13 cellular contexts compared by ENCODE assay signal in genomic region chr6:156697224-156697623, GRCh38.
DNase-seq lines count a peak whose midpoint lies in the region; ATAC-seq and TF ChIP-seq lines count a peak whose summit lies in the region.
"Had no signal": no experiment of that assay in that cellular context is flagged by ENCODE, and none has a peak within 500 bp of the region (broad histone marks: within the 10 kb centered on the region; RNA-seq: fewer than 3 reads in every experiment).

No MANE protein-coding gene starts in this region.

- no peak for TF ChIP-seq CTCF in GM12865 (IDR thresholded peaks at IDR 0.05; ENCODE audit: insufficient read depth, low read depth, low read length, missing control alignments)
- no peak for TF ChIP-seq CTCF in Calu3 (IDR thresholded peaks at IDR 0.05; ENCODE audit: unreplicated experiment)

- H3K79me1 ChIP-seq in trophoblast cell (ENCODE audit: low read length): no peaks in the 10 kb centered on the region

- H4K91ac ChIP-seq in trophoblast cell (ENCODE audit: low read depth, low read length): no peak overlapping the region

- no peak overlapping the region for H3K4me2 ChIP-seq in trophoblast cell (ENCODE audit: low read length)

- no peak overlapping the region for H2AFZ ChIP-seq in trophoblast cell (ENCODE audit: insufficient read depth, low read length, poor library complexity)

- H3K36me3 ChIP-seq in trophoblast cell (ENCODE audit: control insufficient read depth in 1 of 2, insufficient read depth in 2 of 2, low read length in 2 of 2): no peaks in the 10 kb centered on the region
- H3K36me3 ChIP-seq: colonic mucosa had no signal

- H3K27me3 Mint-ChIP-seq in stimulated activated naive CD8-positive, alpha-beta T cell treated with anti-CD3 and anti-CD28 coated beads, Interleukin-15, amount 100 ng/mL, for 72 hours: peaks cover 20% of the 10 kb centered on the region
- peaks cover 9% of the 10 kb centered on the region for H3K27me3 Mint-ChIP-seq in Calu3 (ENCODE audit: unreplicated experiment)

- H2BK5ac ChIP-seq in trophoblast cell (ENCODE audit: low read depth, low read length, poor library complexity): no peak overlapping the region

- no peak overlapping the region for H2BK120ac ChIP-seq in trophoblast cell (ENCODE audit: insufficient read depth, low read length, poor library complexity)

- intact Hi-C loops in Calu3 (cut with micrococcal nuclease; ENCODE audit: unreplicated experiment): no loop called here

- no peak overlapping the region for H4K12ac ChIP-seq in trophoblast cell (ENCODE audit: low read depth, low read length)

- peak overlapping the region; percentile 46 for H3K4me3 ChIP-seq in GM12865 (ENCODE audit: low read depth, low read length)
- no peak overlapping the region for H3K4me3 ChIP-seq in trophoblast cell (ENCODE audit: low read depth, low read length)
- H3K4me3 ChIP-seq: colonic mucosa had no signal

- no peak overlapping the region for H2BK12ac ChIP-seq in trophoblast cell (ENCODE audit: low read length)

- no peak overlapping the region for H3K9ac ChIP-seq in trophoblast cell (ENCODE audit: low read length)

- peaks cover 5% of the 10 kb centered on the region for H3K36me3 Mint-ChIP-seq in Calu3 (ENCODE audit: insufficient read depth, unreplicated experiment)
- H3K36me3 Mint-ChIP-seq: activated naive CD8-positive, alpha-beta T cell treated with anti-CD3 and anti-CD28 coated beads, Interleukin-2, amount 10 ng/mL, durations not matched to agents 7 days and 5 days had no signal

- no peaks in the 10 kb centered on the region for H3K27me3 ChIP-seq in trophoblast cell (ENCODE audit: insufficient read depth, low read length)
- H3K27me3 ChIP-seq: colonic mucosa had no signal

- H3K79me2 ChIP-seq in trophoblast cell (ENCODE audit: control insufficient read depth, insufficient read depth, low read length, poor library complexity): no peaks in the 10 kb centered on the region

- no peak overlapping the region for H3K27ac ChIP-seq in trophoblast cell (ENCODE audit: low read depth, low read length)
- H3K27ac ChIP-seq: colonic mucosa had no signal

- H3K4ac ChIP-seq in trophoblast cell (ENCODE audit: low read depth, low read length): no peak overlapping the region

- no peak overlapping the region for H4K8ac ChIP-seq in trophoblast cell (ENCODE audit: low read depth, low read length)

- ATAC-seq in GM21360 (IDR thresholded peaks at IDR 0.05; ENCODE audit: unreplicated experiment) (peak; percentile 44), HG02981 (IDR thresholded peaks at IDR 0.05; ENCODE audit: unreplicated experiment) (peak; percentile 40)
- ATAC-seq in stimulated activated naive CD8-positive, alpha-beta T cell treated with anti-CD3 and anti-CD28 coated beads, Interleukin-15, amount 100 ng/mL, for 72 hours: no peak

- BruUV-seq in Calu3 (replicated peaks; lab: Mats Ljungman, UMichigan): no TSS peak

- no peak overlapping the region for H3K4me3 Mint-ChIP-seq in stimulated activated naive CD8-positive, alpha-beta T cell treated with anti-CD3 and anti-CD28 coated beads, Interleukin-15, amount 100 ng/mL, for 72 hours
- H3K4me3 Mint-ChIP-seq in Calu3 (ENCODE audit: low read depth, unreplicated experiment): no peak overlapping the region
- H3K4me3 Mint-ChIP-seq: activated naive CD8-positive, alpha-beta T cell treated with anti-CD3 and anti-CD28 coated beads, Interleukin-2, amount 10 ng/mL, durations not matched to agents 7 days and 5 days had no signal

- no peaks in the 10 kb centered on the region for H3K9me3 ChIP-seq in trophoblast cell (ENCODE audit: insufficient read depth, low read depth, low read length)
- H3K9me3 ChIP-seq: colonic mucosa had no signal

- H3K18ac ChIP-seq in trophoblast cell (ENCODE audit: low read length): no peak overlapping the region

- H3K27ac Mint-ChIP-seq in stimulated activated naive CD8-positive, alpha-beta T cell treated with anti-CD3 and anti-CD28 coated beads, Interleukin-15, amount 100 ng/mL, for 72 hours: no peak overlapping the region
- no peak overlapping the region for H3K27ac Mint-ChIP-seq in Calu3 (ENCODE audit: unreplicated experiment)
- H3K27ac Mint-ChIP-seq: activated naive CD8-positive, alpha-beta T cell treated with anti-CD3 and anti-CD28 coated beads, Interleukin-2, amount 10 ng/mL, durations not matched to agents 7 days and 5 days had no signal

- DNase-seq in GM12865 (ENCODE audit: low read depth) (peak; percentile 84), NOMO-1 treated with DMSO at 0.1 percent for 48 hours (lab: John Stamatoyannopoulos, UW; ENCODE audit: unreplicated experiment) (peak; percentile 46), Calu3 (no peak), trophoblast cell (no peak), NCI-H146 (lab: John Stamatoyannopoulos, UW) (no peak)
- DNase-seq in stimulated activated naive CD8-positive, alpha-beta T cell treated with anti-CD3 and anti-CD28 coated beads, Interleukin-15, amount 100 ng/mL, for 72 hours: no peak
- DNase-seq: activated naive CD8-positive, alpha-beta T cell treated with anti-CD3 and anti-CD28 coated beads, Interleukin-2, amount 10 ng/mL, durations not matched to agents 7 days and 5 days; colonic mucosa; foreskin fibroblast; HCEC 1CT; T-helper 1 cell had no signal

- no peak overlapping the region for H3K14ac ChIP-seq in trophoblast cell (ENCODE audit: low read length)

- WGBS in trophoblast cell (ENCODE audit: extremely low coverage, insufficient coverage, insufficient read length): no CpG with 5 or more reads among the region's 3 CpGs

- no peak overlapping the region for H2AK5ac ChIP-seq in trophoblast cell (ENCODE audit: low read length)

- peaks cover 3 to 9% of the 10 kb centered on the region in 2 experiments for H3K4me1 ChIP-seq in trophoblast cell (ENCODE audit: control insufficient read depth in 1 of 2, insufficient read depth in 2 of 2, low read length in 2 of 2)
- H3K4me1 ChIP-seq: colonic mucosa had no signal

- no peak overlapping the region for H3K23ac ChIP-seq in trophoblast cell (ENCODE audit: low read length)

- peaks cover 30% of the 10 kb centered on the region for H3K4me1 Mint-ChIP-seq in stimulated activated naive CD8-positive, alpha-beta T cell treated with anti-CD3 and anti-CD28 coated beads, Interleukin-15, amount 100 ng/mL, for 72 hours
- H3K4me1 Mint-ChIP-seq in Calu3 (ENCODE audit: low read depth, unreplicated experiment): peaks cover 20% of the 10 kb centered on the region

- CTCF ChIA-PET in Calu3 (lab: Charles Lee): interaction anchor here (0.7 kb wide), 1 partner anchor 57 kb away, joined by 3 read pairs; no protein-coding TSS in a partner anchor

- no peaks in the 10 kb centered on the region for H3K9me3 Mint-ChIP-seq in stimulated activated naive CD8-positive, alpha-beta T cell treated with anti-CD3 and anti-CD28 coated beads, Interleukin-15, amount 100 ng/mL, for 72 hours
- H3K9me3 Mint-ChIP-seq in Calu3 (ENCODE audit: low read depth, unreplicated experiment): no peaks in the 10 kb centered on the region
- H3K9me3 Mint-ChIP-seq: activated naive CD8-positive, alpha-beta T cell treated with anti-CD3 and anti-CD28 coated beads, Interleukin-2, amount 10 ng/mL, durations not matched to agents 7 days and 5 days had no signal

Comparison
In these comparisons a context has a peak if more than half of its experiments do, and no peak if none do; other contexts are left out.
1. DNase-seq: peak in GM12865 (single experiment) and NOMO-1 treated with DMSO at 0.1 percent for 48 hours (single experiment); none in stimulated activated naive CD8-positive, alpha-beta T cell treated with anti-CD3 and anti-CD28 coated beads, Interleukin-15, amount 100 ng/mL, for 72 hours (0 of 2), Calu3 (single experiment), trophoblast cell (0 of 2) and NCI-H146 (single experiment).